8 cellular contexts compared by ENCODE assay signal in the genomic region with DNA sequence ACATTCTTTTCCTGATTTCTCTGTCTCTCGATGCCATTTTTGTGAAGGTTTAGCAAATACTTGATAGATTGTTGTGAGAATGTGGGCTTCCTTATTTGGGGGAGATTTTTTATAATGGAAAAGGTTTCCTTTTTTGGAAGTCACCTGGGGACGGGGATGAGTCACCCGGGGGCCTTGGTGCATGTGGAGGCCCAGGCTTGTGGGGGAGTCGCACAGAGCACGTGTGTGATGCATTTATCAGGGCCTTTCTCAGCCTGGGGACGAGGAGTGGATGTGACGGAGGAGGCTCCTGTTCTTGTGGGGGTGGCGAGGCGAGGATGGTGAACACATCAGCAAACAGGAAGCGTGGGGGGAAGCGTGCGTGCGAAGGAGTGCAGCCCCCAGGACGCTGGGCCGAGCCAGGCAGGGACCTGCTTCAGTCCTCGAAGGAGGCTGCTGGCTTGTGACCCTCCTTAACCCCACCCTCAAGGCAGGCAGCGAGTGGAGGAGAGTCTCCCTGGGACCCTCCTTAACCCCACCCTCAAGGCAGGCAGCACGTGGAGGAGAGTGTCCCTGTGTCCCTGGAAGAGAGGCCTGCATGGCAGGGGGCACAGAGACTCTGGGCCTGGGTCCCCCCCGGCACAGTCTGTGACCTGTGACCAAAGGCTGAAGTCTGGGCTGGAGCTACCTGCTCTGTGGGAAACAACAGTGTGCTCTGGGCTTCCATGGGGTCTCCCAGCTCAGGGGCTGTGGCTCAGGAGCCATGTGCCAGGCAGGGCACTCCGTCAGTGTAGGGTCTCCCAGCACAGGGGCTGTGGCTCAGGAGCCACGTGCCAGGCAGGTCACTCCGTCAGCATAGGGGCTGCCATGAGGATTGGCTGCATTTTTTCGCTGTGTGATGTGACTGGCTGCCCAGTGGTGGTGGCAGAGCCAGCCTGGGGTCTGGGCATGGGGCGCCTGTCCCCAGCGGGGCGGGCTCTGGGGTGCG. TPM values are rescaled to one million over a fixed set of nuclear protein-coding genes. Genes with fewer than 3 reads are reported as not detected.
DNase-seq lines count a peak whose midpoint lies in the region; ATAC-seq and TF ChIP-seq lines count a peak whose summit lies in the region.

No MANE protein-coding gene starts in this region.

- ATAC-seq in PC-3 = no peak

- BruUV-seq in PC-3 (replicated peaks; lab: Mats Ljungman, UMichigan) = no TSS peak

- TF ChIP-seq EP300 in esophagus muscularis mucosa (IDR thresholded peaks at IDR 0.05) = no peak

- H3K4me1 ChIP-seq in esophagus muscularis mucosa (peaks cover 43 to 65% (median 52%) of the 10 kb centered on the region in 4 donors), PC-3 (ENCODE audit: insufficient read depth, low read length) (no peaks in the 10 kb centered on the region), SJCRH30 (no peaks in the 10 kb centered on the region)

- peaks cover 40% of the 10 kb centered on the region for H3K79me2 ChIP-seq in PC-3 (ENCODE audit: low read length)

- DNase-seq in CD1c-positive myeloid dendritic cell (ENCODE audit: extremely low spot score) (peak; percentile 24), NCI-H69 (lab: John Stamatoyannopoulos, UW) (peak; percentile 75), neural crest cell (ENCODE audit: low read depth, low spot score) (no peak), esophagus muscularis mucosa (ENCODE audit: extremely low spot score) (no peak), PC-3 (no peak), SJCRH30 (no peak), medulla oblongata (ENCODE audit: extremely low spot score) (no peak)
- peak; percentile 80 for DNase-seq in activated effector memory CD4-positive, alpha-beta T cell treated with anti-CD3 and anti-CD28 coated beads, Interleukin-2, amount 50 U/mL, for 16 hours

- peak overlapping the region; percentile 4 for H3K4me3 Mint-ChIP-seq in neural crest cell

- no peak overlapping the region for H3K4me2 ChIP-seq in PC-3 (ENCODE audit: low read length)

- H3K9me3 ChIP-seq in esophagus muscularis mucosa = no peaks in the 10 kb centered on the region
- H3K9me3 ChIP-seq in PC-3 (ENCODE audit: low read length) = no peaks in the 10 kb centered on the region
- no peaks in the 10 kb centered on the region for H3K9me3 ChIP-seq in SJCRH30 (replicated peaks)

- CTCF ChIA-PET in PC-3 (lab: Charles Lee) = no interaction called here

- POLR2A ChIA-PET in PC-3 (lab: Charles Lee; ENCODE audit: unreplicated experiment) = no interaction called here

- no peak for TF ChIP-seq POLR2A in esophagus muscularis mucosa (IDR thresholded peaks at IDR 0.05; ENCODE audit: low read depth)

- H3K4me1 Mint-ChIP-seq in neural crest cell = peaks cover 53% of the 10 kb centered on the region

- TF ChIP-seq CTCF in neural crest cell (conservative IDR thresholded peaks at IDR 0.05) = no peak
- TF ChIP-seq CTCF in esophagus muscularis mucosa (IDR thresholded peaks at IDR 0.05) = no peak
- TF ChIP-seq CTCF in PC-3 (conservative IDR thresholded peaks at IDR 0.05; ENCODE audit: low read depth, low read length) = no peak

- no peaks in the 10 kb centered on the region for H3F3A ChIP-seq in PC-3 (ENCODE audit: low read length, unreplicated experiment)

- H3K36me3 ChIP-seq in esophagus muscularis mucosa (peaks cover 0 to 22% (median 6%) of the 10 kb centered on the region in 4 donors), PC-3 (ENCODE audit: low read depth, low read length) (no peaks in the 10 kb centered on the region), SJCRH30 (no peaks in the 10 kb centered on the region)

- no peaks in the 10 kb centered on the region for H3K9me3 Mint-ChIP-seq in neural crest cell

- H3K36me3 Mint-ChIP-seq in neural crest cell (ENCODE audit: low read depth) = no peaks in the 10 kb centered on the region

- H3K27ac ChIP-seq in esophagus muscularis mucosa (replicated peaks in 1 of 4) = no peak overlapping the region
- no peak overlapping the region for H3K27ac ChIP-seq in PC-3 (ENCODE audit: low read length)
- H3K27ac ChIP-seq in SJCRH30 = no peak overlapping the region

- H3K9ac ChIP-seq in PC-3 (ENCODE audit: low read length) = no peak overlapping the region

- H3K27ac Mint-ChIP-seq in neural crest cell (ENCODE audit: unreplicated experiment) = peak overlapping the region; percentile 57

- 82% methylated on average over 17 of the region's 27 CpGs for WGBS in esophagus muscularis mucosa

- no peak overlapping the region for H2AFZ ChIP-seq in PC-3 (ENCODE audit: low read length)

- no peak overlapping the region for H3K4me3 ChIP-seq in esophagus muscularis mucosa
- no peak overlapping the region for H3K4me3 ChIP-seq in PC-3 (ENCODE audit: low read length)
- H3K4me3 ChIP-seq in SJCRH30 = no peak overlapping the region

- no peaks in the 10 kb centered on the region for H3K9me2 ChIP-seq in PC-3 (replicated peaks; ENCODE audit: low read length)

- intact Hi-C loops in esophagus muscularis mucosa (cut with DNase I) (no loop called here), PC-3 (cut with micrococcal nuclease) (no loop called here)

- H4K20me1 ChIP-seq in PC-3 (ENCODE audit: low read length) = no peaks in the 10 kb centered on the region

- H3K27me3 ChIP-seq in esophagus muscularis mucosa (no peaks in the 10 kb centered on the region), PC-3 (ENCODE audit: low read length) (no peaks in the 10 kb centered on the region), SJCRH30 (no peaks in the 10 kb centered on the region)

- no peaks in the 10 kb centered on the region for H3K27me3 Mint-ChIP-seq in neural crest cell (ENCODE audit: low read depth)

RNA-seq across cellular contexts. Expression of gene AGPAT3, which starts 57.2 kb away (rescaled TPM):
- 37.3 and 40.3 TPM in 2 replicates for total RNA-seq in neural crest cell
- total RNA-seq in esophagus muscularis mucosa = 10 to 100 TPM; 28.0 to 36.5 (median 32.2) TPM
- 76.1 and 91.9 TPM in 2 replicates for total RNA-seq in PC-3 (2014; rRNA removed)
- 16.4 and 18.3 TPM in 2 replicates for total RNA-seq in SJCRH30 (2014; rRNA removed; shearing (Covaris generic))

Comparison
In these comparisons a context has a peak if more than half of its experiments do, and no peak if none do; other contexts are left out.
1. DNase-seq: peak in CD1c-positive myeloid dendritic cell (single experiment), NCI-H69 (single experiment) and activated effector memory CD4-positive, alpha-beta T cell treated with anti-CD3 and anti-CD28 coated beads, Interleukin-2, amount 50 U/mL, for 16 hours (single experiment); none in neural crest cell (single experiment), esophagus muscularis mucosa (single experiment), PC-3 (single experiment), SJCRH30 (0 of 2) and medulla oblongata (single experiment).